In the genomic region with DNA sequence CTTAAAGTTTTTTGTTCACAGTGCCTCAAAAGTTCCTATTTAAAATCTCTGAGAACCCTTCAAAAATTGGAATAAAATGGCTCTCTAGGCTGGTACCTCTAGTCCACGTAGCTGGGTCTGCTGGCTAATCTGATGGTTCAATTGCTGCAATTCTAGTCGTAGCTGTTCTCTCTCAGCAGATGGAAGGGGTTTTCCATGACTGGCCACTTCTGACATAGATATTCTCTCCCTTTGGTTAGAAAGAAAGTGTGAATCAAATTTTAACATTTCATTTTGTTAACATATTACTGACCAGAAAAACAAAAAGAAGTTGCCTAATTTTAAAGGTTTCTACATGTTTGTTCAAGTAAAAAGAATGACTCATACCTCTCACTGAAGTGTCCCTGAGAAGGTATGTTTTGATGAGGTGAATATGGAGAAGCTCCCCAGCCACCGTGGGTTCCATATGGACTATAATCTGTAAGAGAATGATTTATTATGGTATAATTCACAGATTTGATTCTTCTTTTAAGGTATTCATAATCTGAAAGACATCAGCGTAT, we compare ENCODE assay signal across 38 cellular contexts. TPM values are rescaled to one million over a fixed set of nuclear protein-coding genes. Genes with fewer than 3 reads are reported as not detected.
DNase-seq lines count a peak whose midpoint lies in the region; ATAC-seq and TF ChIP-seq lines count a peak whose summit lies in the region.
"Had no signal": no experiment of that assay in that cellular context is flagged by ENCODE, and none has a peak within 500 bp of the region (broad histone marks: within the 10 kb centered on the region; RNA-seq: fewer than 3 reads in every experiment).

No MANE protein-coding gene starts in this region.

- no peak overlapping the region for H3K4me3 Mint-ChIP-seq in activated T-cell treated with anti-CD3 and anti-CD28 coated beads, Interleukin-2, amount 50 U/mL, for 72 hours
- no peak overlapping the region for H3K4me3 Mint-ChIP-seq in T-cell
- no peak overlapping the region for H3K4me3 Mint-ChIP-seq in type B pancreatic cell
- H3K4me3 Mint-ChIP-seq: activated naive CD4-positive, alpha-beta T cell treated with anti-CD3 and anti-CD28 coated beads for 36 hours; B cell; effector memory CD8-positive, alpha-beta T cell; immature natural killer cell had no signal

- no peak overlapping the region for H3K4me3 ChIP-seq in choroid plexus epithelial cell (ENCODE audit: low read depth, low read length)
- H3K4me3 ChIP-seq: cardiac muscle cell, esophagus muscularis mucosa, hepatocyte, left lung, MG63, Peyer's patch, sigmoid colon, SJCRH30, testis, vagina had no signal

- H3K4me1 Mint-ChIP-seq in activated T-cell treated with anti-CD3 and anti-CD28 coated beads, Interleukin-2, amount 50 U/mL, for 72 hours (ENCODE audit: low read depth) = no peaks in the 10 kb centered on the region
- H3K4me1 Mint-ChIP-seq in T-cell (no peaks in the 10 kb centered on the region), type B pancreatic cell (ENCODE audit: unreplicated experiment) (no peaks in the 10 kb centered on the region)
- H3K4me1 Mint-ChIP-seq: B cell, immature natural killer cell had no signal

- H3K27me3 Mint-ChIP-seq in activated T-cell treated with anti-CD3 and anti-CD28 coated beads, Interleukin-2, amount 50 U/mL, for 72 hours (ENCODE audit: low read depth) = no peaks in the 10 kb centered on the region
- H3K27me3 Mint-ChIP-seq in T-cell (no peaks in the 10 kb centered on the region), type B pancreatic cell (no peaks in the 10 kb centered on the region)
- H3K27me3 Mint-ChIP-seq: B cell; effector memory CD8-positive, alpha-beta T cell; progenitor cell of endocrine pancreas had no signal

- ATAC-seq in activated T-cell treated with anti-CD3 and anti-CD28 coated beads, Interleukin-2, amount 50 U/mL, for 72 hours (replicated peaks in 1 of 2) = peak; percentile 25 to 42
- ATAC-seq in T-cell (replicated peaks in 1 of 4) (no peak), HG03354 (IDR thresholded peaks at IDR 0.05; ENCODE audit: poor library complexity, severe bottlenecking, unreplicated experiment) (no peak)
- ATAC-seq: activated CD4-positive, CD25-positive, alpha-beta regulatory T cell treated with anti-CD3 and anti-CD28 coated beads, Interleukin-2, amount 50 U/mL, for 24 hours; effector memory CD8-positive, alpha-beta T cell; left lung had no signal

- CTCF ChIA-PET in T-cell (lab: Charles Lee) = no interaction called here

- H3K27ac Mint-ChIP-seq in activated T-cell treated with anti-CD3 and anti-CD28 coated beads, Interleukin-2, amount 50 U/mL, for 72 hours = peak overlapping the region; percentile 63
- H3K27ac Mint-ChIP-seq in T-cell (peak overlapping the region; percentile 28 to 58), type B pancreatic cell (peak overlapping the region; percentile 42)
- H3K27ac Mint-ChIP-seq: activated naive CD4-positive, alpha-beta T cell treated with anti-CD3 and anti-CD28 coated beads for 36 hours; B cell; progenitor cell of endocrine pancreas had no signal

- POLR2A ChIA-PET in T-cell (lab: Charles Lee) = interaction anchor here in 1 of 2 donors (0.6 kb wide), 1 partner anchor 13 kb away, joined by 3 read pairs; no protein-coding TSS in a partner anchor

- TF ChIP-seq CTCF in choroid plexus epithelial cell (conservative IDR thresholded peaks at IDR 0.05; ENCODE audit: low read depth, low read length) = no peak
- no peak for TF ChIP-seq CTCF in type B pancreatic cell (conservative IDR thresholded peaks at IDR 0.05)

- no peak for DNase-seq in activated T-cell treated with anti-CD3 and anti-CD28 coated beads, Interleukin-2, amount 50 U/mL, for 72 hours
- no peak for DNase-seq in activated T-cell treated with anti-CD3 and anti-CD28 coated beads for 4 hours
- no peak for DNase-seq in T-cell
- DNase-seq in choroid plexus epithelial cell (ENCODE audit: low read depth) = peak; percentile 29
- DNase-seq in type B pancreatic cell (ENCODE audit: extremely low spot score, unreplicated experiment) = no peak
- no peak for DNase-seq in OCI-M2 (lab: John Stamatoyannopoulos, UW; ENCODE audit: unreplicated experiment)
- no peak for DNase-seq in DMS 273 (lab: John Stamatoyannopoulos, UW; ENCODE audit: unreplicated experiment)
- DNase-seq: activated naive CD4-positive, alpha-beta T cell treated with anti-CD3 and anti-CD28 coated beads for 36 hours; cortex of kidney; DMS53; effector memory CD8-positive, alpha-beta T cell; immature natural killer cell; left lung; mesendoderm; MG63; NCI-H1417 treated with DMSO at 0.1 percent for 48 hours; NCI-H2081; NCI-H2227 treated with DMSO at 0.1 percent for 48 hours; NCI-H69; Peyer's patch; sigmoid colon; SJCRH30; stimulated activated CD4-positive, alpha-beta T cell treated with anti-CD3 and anti-CD28 coated beads, Interleukin-4, amount 100 ng/mL, for 4 hours; stimulated activated naive CD4-positive, alpha-beta T cell; testis had no signal

- H3K36me3 Mint-ChIP-seq in activated T-cell treated with anti-CD3 and anti-CD28 coated beads, Interleukin-2, amount 50 U/mL, for 72 hours (ENCODE audit: insufficient read depth in 2 of 2) = peaks cover 0 to 9% of the 10 kb centered on the region in 2 donors
- H3K36me3 Mint-ChIP-seq in T-cell = peaks cover 40% of the 10 kb centered on the region
- peaks cover 28% of the 10 kb centered on the region for H3K36me3 Mint-ChIP-seq in type B pancreatic cell

- H3K9me3 Mint-ChIP-seq in activated T-cell treated with anti-CD3 and anti-CD28 coated beads, Interleukin-2, amount 50 U/mL, for 72 hours = no peaks in the 10 kb centered on the region
- H3K9me3 Mint-ChIP-seq in T-cell = no peaks in the 10 kb centered on the region
- no peaks in the 10 kb centered on the region for H3K9me3 Mint-ChIP-seq in type B pancreatic cell
- H3K9me3 Mint-ChIP-seq: activated naive CD4-positive, alpha-beta T cell treated with anti-CD3 and anti-CD28 coated beads for 36 hours; effector memory CD8-positive, alpha-beta T cell; immature natural killer cell had no signal

RNA-seq across cellular contexts. Expression of a gene that starts 29.3 kb away (rescaled TPM):
- under 1 TPM in 1 of 2 donors, not detected in 1; 0.30 TPM for total RNA-seq in activated T-cell treated with anti-CD3 and anti-CD28 coated beads, Interleukin-2, amount 50 U/mL, for 72 hours
- total RNA-seq in T-cell (1 to 10 TPM in 1 of 5 donors, under 1 TPM in 2, not detected in 2; 0.72 to 1.3 (median 0.95) TPM), type B pancreatic cell (ENCODE audit: low replicate concordance) (0.50 TPM in 1 of 2 replicates, not detected in the other)
- total RNA-seq: activated naive CD4-positive, alpha-beta T cell treated with anti-CD3 and anti-CD28 coated beads for 36 hours; B cell; esophagus muscularis mucosa; frontal cortex; G401; H4; HT-29; Peyer's patch; progenitor cell of endocrine pancreas; sigmoid colon; T-helper 1 cell treated with Interleukin-12 subunit alpha and Interleukin-12 subunit beta and Interleukin-4 antibody, amounts not matched to agents 30 ng/mL and 1 ng/mL, for 36 hours; vagina had no signal

Comparison
In these comparisons a context has a peak if more than half of its experiments do, and no peak if none do; other contexts are left out.
1. ATAC-seq: peak in activated T-cell treated with anti-CD3 and anti-CD28 coated beads, Interleukin-2, amount 50 U/mL, for 72 hours (2 of 2); none in T-cell (0 of 4) and HG03354 (single experiment).
2. Peak in every context shown above with its lines, with median percentiles within 50 percentile points of each other: H3K27ac Mint-ChIP-seq.